In the genomic region with DNA sequence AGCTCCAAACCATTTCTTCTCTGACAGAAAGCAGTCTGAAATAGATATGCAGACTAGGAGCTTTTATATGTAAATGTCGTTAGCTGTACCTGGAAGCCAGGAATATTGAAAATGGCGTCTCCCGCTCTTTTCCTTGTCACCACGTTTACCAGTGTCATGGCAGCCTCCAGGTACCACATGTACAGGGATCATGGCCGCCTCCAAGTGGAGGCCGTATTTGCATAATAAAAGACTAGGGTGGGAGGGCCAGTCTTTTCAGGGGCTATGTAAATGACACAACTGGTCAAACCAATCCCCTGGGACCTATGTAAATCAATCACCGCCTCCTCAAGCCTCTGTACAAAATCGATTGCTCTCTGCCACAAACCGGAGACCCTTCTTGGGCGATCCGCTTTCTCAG, we compare ENCODE assay signal across 27 cellular contexts. TPM values are rescaled to one million over a fixed set of nuclear protein-coding genes. Genes with fewer than 3 reads are reported as not detected.
"Had no signal": no experiment of that assay in that cellular context is flagged by ENCODE, and none has a peak within 500 bp of the region (broad histone marks: within the 10 kb centered on the region; RNA-seq: fewer than 3 reads in every experiment).

No MANE protein-coding gene starts in this region.

- H3K27me3 Mint-ChIP-seq: activated naive CD8-positive, alpha-beta T cell treated with anti-CD3 and anti-CD28 coated beads, Interleukin-2, amount 10 ng/mL, durations not matched to agents 7 days and 5 days; progenitor cell of endocrine pancreas had no signal

- H3K4me3 Mint-ChIP-seq: activated naive CD8-positive, alpha-beta T cell treated with anti-CD3 and anti-CD28 coated beads, Interleukin-2, amount 10 ng/mL, durations not matched to agents 7 days and 5 days; brain; effector memory CD8-positive, alpha-beta T cell; mesothelial cell of epicardium; naive thymus-derived CD4-positive, alpha-beta T cell had no signal

- H3K36me3 ChIP-seq: gastrocnemius medialis, ovary had no signal

- H3K9me3 ChIP-seq: ascending aorta, gastrocnemius medialis, ovary, thoracic aorta had no signal

- H3K36me3 Mint-ChIP-seq: activated naive CD8-positive, alpha-beta T cell treated with anti-CD3 and anti-CD28 coated beads, Interleukin-2, amount 10 ng/mL, durations not matched to agents 7 days and 5 days; brain; mesothelial cell of epicardium; naive thymus-derived CD4-positive, alpha-beta T cell had no signal

- H3K27me3 ChIP-seq: ascending aorta, gastrocnemius medialis, hepatocyte, ovary had no signal

- H3K9me3 Mint-ChIP-seq: mesothelial cell of epicardium had no signal

- H3K4me3 ChIP-seq: ascending aorta, gastrocnemius medialis, hepatocyte, ovary, skin epidermis, thoracic aorta had no signal

- DNase-seq: activated CD4-positive, alpha-beta T cell treated with anti-CD3 and anti-CD28 coated beads for 48 hours; activated CD4-positive, alpha-beta T cell treated with anti-CD3 and anti-CD28 coated beads, Interleukin-2, amount 50 U/mL, for 48 hours; activated CD8-positive, alpha-beta memory T cell treated with anti-CD3 and anti-CD28 coated beads for 24 hours; activated effector memory CD4-positive, alpha-beta T cell treated with Interleukin-2 at 50 U/mL for 16 hours; activated naive CD4-positive, alpha-beta T cell treated with Interleukin-2 at 50 U/mL for 16 hours; activated naive CD8-positive, alpha-beta T cell treated with anti-CD3 and anti-CD28 coated beads, Interleukin-2, amount 10 ng/mL, durations not matched to agents 7 days and 5 days; cortex of kidney; effector memory CD8-positive, alpha-beta T cell; erythroblast; gastrocnemius medialis; naive thymus-derived CD4-positive, alpha-beta T cell; ovary; stimulated activated CD4-positive, alpha-beta T cell treated with anti-CD3 and anti-CD28 coated beads, Interleukin-12 subunit alpha, Interleukin-12 subunit beta, amount 100 ng/mL, for 4 hours; stimulated activated CD4-positive, alpha-beta T cell treated with anti-CD3 and anti-CD28 coated beads, Interleukin-4, amount 100 ng/mL, for 1 hour; stimulated activated naive CD8-positive, alpha-beta T cell treated with anti-CD3 and anti-CD28 coated beads, Interleukin-15, Interleukin-2, amounts not matched to agents 100 U/mL and 50 U/mL, for 24 hours; trophoblast cell had no signal

- H3K27ac Mint-ChIP-seq: activated naive CD8-positive, alpha-beta T cell treated with anti-CD3 and anti-CD28 coated beads, Interleukin-2, amount 10 ng/mL, durations not matched to agents 7 days and 5 days; brain; effector memory CD8-positive, alpha-beta T cell; mesothelial cell of epicardium; naive thymus-derived CD4-positive, alpha-beta T cell; progenitor cell of endocrine pancreas had no signal

- H3K4me1 ChIP-seq: gastrocnemius medialis had no signal

- H3K27ac ChIP-seq: ascending aorta, gastrocnemius medialis, hepatocyte, ovary, skin epidermis, thoracic aorta had no signal

- ATAC-seq: activated CD4-positive, CD25-positive, alpha-beta regulatory T cell treated with anti-CD3 and anti-CD28 coated beads, Interleukin-2, amount 50 U/mL, for 24 hours; effector memory CD8-positive, alpha-beta T cell; gastrocnemius medialis; naive thymus-derived CD4-positive, alpha-beta T cell; sciatic nerve; stimulated activated naive CD8-positive, alpha-beta T cell treated with anti-CD3 and anti-CD28 coated beads, Interleukin-15, Interleukin-2, amounts not matched to agents 100 U/mL and 50 U/mL, for 24 hours had no signal

- H3K4me1 Mint-ChIP-seq: activated naive CD8-positive, alpha-beta T cell treated with anti-CD3 and anti-CD28 coated beads, Interleukin-2, amount 10 ng/mL, durations not matched to agents 7 days and 5 days; brain; naive thymus-derived CD4-positive, alpha-beta T cell had no signal

RNA-seq across cellular contexts. Expression of a gene that starts 54.3 kb away (rescaled TPM):
- total RNA-seq: activated naive CD8-positive, alpha-beta T cell treated with anti-CD3 and anti-CD28 coated beads, Interleukin-2, amount 10 ng/mL, durations not matched to agents 7 days and 5 days; naive thymus-derived CD4-positive, alpha-beta T cell; renal cortical epithelial cell had no signal
- polyA plus RNA-seq: naive thymus-derived CD4-positive, alpha-beta T cell; neural cell had no signal
